ENCODE assay signal across 31 cellular contexts in the genomic region with DNA sequence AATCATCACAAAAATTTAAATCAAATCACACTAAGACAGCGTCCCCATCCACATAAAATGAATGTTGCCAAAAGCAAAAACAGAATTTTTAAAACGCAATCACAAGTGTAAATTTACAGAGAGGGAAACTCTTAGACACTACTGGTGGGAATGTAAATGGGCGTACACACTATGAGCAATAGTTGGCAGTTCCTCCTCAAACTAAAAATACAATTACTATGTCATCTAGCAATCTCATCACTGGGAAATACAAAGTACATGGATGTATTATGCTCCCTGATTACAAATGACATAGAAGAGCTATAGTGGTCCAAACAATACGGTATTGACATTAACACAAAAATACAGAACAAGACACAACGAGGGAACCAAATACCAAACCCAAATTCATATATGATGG. TPM values are rescaled to one million over a fixed set of nuclear protein-coding genes. Genes with fewer than 3 reads are reported as not detected.
"Had no signal": no experiment of that assay in that cellular context is flagged by ENCODE, and none has a peak within 500 bp of the region (broad histone marks: within the 10 kb centered on the region; RNA-seq: fewer than 3 reads in every experiment).

No MANE protein-coding gene starts in this region.

- H3K27ac ChIP-seq: colonic mucosa, epithelial cell of prostate, foreskin keratinocyte, heart right ventricle, left ventricle myocardium inferior, lower lobe of right lung, ovary, right lobe of liver, thoracic aorta, tibial nerve, upper lobe of left lung had no signal

- ATAC-seq: esophagus mucosa; foreskin keratinocyte; heart right ventricle; left colon; lower lobe of right lung; naive thymus-derived CD8-positive, alpha-beta T cell; right lobe of liver; stimulated activated memory B cell treated with anti-CD40 and anti-IgM and Interleukin-4, amounts not matched to agents 10 μg/mL and 1 μg/mL and 100 μg/mL, for 72 hours had no signal

- H3K27ac Mint-ChIP-seq: dendritic cell treated with granulocyte-macrophage colony-stimulating factor and Interleukin-4, amounts not matched to agents 40 ng/mL and 50 ng/mL, for 4 days; endodermal cell; nephron progenitor cell; stimulated activated memory B cell treated with anti-CD40 and anti-IgM and Interleukin-4, amounts not matched to agents 10 μg/mL and 1 μg/mL and 100 μg/mL, for 72 hours; stimulated activated naive CD8-positive, alpha-beta T cell treated with anti-CD3 and anti-CD28 coated beads, Interleukin-15, Interleukin-2, amounts not matched to agents 100 ng/mL and 50 ng/mL, for 24 hours had no signal

- DNase-seq: colonic mucosa; effector CD8-positive, alpha-beta T cell; endodermal cell; foreskin keratinocyte; glutamatergic neuron; heart right ventricle; hippocampal formation; islet precursor cell; kidney glomerular epithelial cell; left colon; left ventricle myocardium inferior; lower lobe of right lung; naive thymus-derived CD8-positive, alpha-beta T cell; nephron progenitor cell; occipital lobe; retina; stimulated activated CD4-positive, alpha-beta T cell treated with anti-CD3 and anti-CD28 coated beads, Interleukin-2, amount 100 ng/mL, for 24 hours; stimulated activated CD4-positive, alpha-beta T cell treated with anti-CD3 and anti-CD28 coated beads, Interleukin-4, amount 100 ng/mL, for 24 hours; upper lobe of left lung had no signal

- H3K4me3 Mint-ChIP-seq: dendritic cell treated with granulocyte-macrophage colony-stimulating factor and Interleukin-4, amounts not matched to agents 40 ng/mL and 50 ng/mL, for 4 days; endodermal cell; naive thymus-derived CD8-positive, alpha-beta T cell; nephron progenitor cell; stimulated activated memory B cell treated with anti-CD40 and anti-IgM and Interleukin-4, amounts not matched to agents 10 μg/mL and 1 μg/mL and 100 μg/mL, for 72 hours; stimulated activated naive CD8-positive, alpha-beta T cell treated with anti-CD3 and anti-CD28 coated beads, Interleukin-15, Interleukin-2, amounts not matched to agents 100 ng/mL and 50 ng/mL, for 24 hours had no signal

- H3K9me3 Mint-ChIP-seq: dendritic cell treated with granulocyte-macrophage colony-stimulating factor and Interleukin-4, amounts not matched to agents 40 ng/mL and 50 ng/mL, for 4 days; endodermal cell; naive thymus-derived CD8-positive, alpha-beta T cell; nephron progenitor cell; stimulated activated memory B cell treated with anti-CD40 and anti-IgM and Interleukin-4, amounts not matched to agents 10 μg/mL and 1 μg/mL and 100 μg/mL, for 72 hours; stimulated activated naive CD8-positive, alpha-beta T cell treated with anti-CD3 and anti-CD28 coated beads, Interleukin-15, Interleukin-2, amounts not matched to agents 100 ng/mL and 50 ng/mL, for 24 hours had no signal

- H3K4me3 ChIP-seq: colonic mucosa, heart right ventricle, left ventricle myocardium inferior, lower lobe of right lung, ovary, right lobe of liver, thoracic aorta, tibial nerve, upper lobe of left lung had no signal

- H3K9me3 ChIP-seq: colonic mucosa, heart right ventricle, left ventricle myocardium inferior, lower lobe of right lung, ovary, right lobe of liver, thoracic aorta, tibial nerve, upper lobe of left lung had no signal

- H3K4me1 ChIP-seq: colonic mucosa, foreskin keratinocyte, lower lobe of right lung, right lobe of liver, upper lobe of left lung had no signal

- H3K27me3 ChIP-seq: colonic mucosa, foreskin keratinocyte, heart right ventricle, ovary, right lobe of liver, tibial nerve, upper lobe of left lung had no signal

- H3K36me3 ChIP-seq: colonic mucosa, left ventricle myocardium inferior, ovary, right lobe of liver had no signal

- H3K27me3 Mint-ChIP-seq: dendritic cell treated with granulocyte-macrophage colony-stimulating factor and Interleukin-4, amounts not matched to agents 40 ng/mL and 50 ng/mL, for 4 days; naive thymus-derived CD8-positive, alpha-beta T cell; stimulated activated memory B cell treated with anti-CD40 and anti-IgM and Interleukin-4, amounts not matched to agents 10 μg/mL and 1 μg/mL and 100 μg/mL, for 72 hours; stimulated activated naive CD8-positive, alpha-beta T cell treated with anti-CD3 and anti-CD28 coated beads, Interleukin-15, Interleukin-2, amounts not matched to agents 100 ng/mL and 50 ng/mL, for 24 hours had no signal

RNA-seq across cellular contexts. Expression of gene RGL4, which starts 8.7 kb away (rescaled TPM):
- total RNA-seq: chondrocyte, endodermal cell, esophagus mucosa, fibroblast of lung, foreskin keratinocyte, left colon, left ventricle myocardium inferior, occipital lobe, pulmonary artery endothelial cell, right lobe of liver, thoracic aorta, tibial nerve had no signal
- polyA plus RNA-seq: fibroblast of lung, foreskin keratinocyte had no signal

RNA-seq across cellular contexts. Expression of gene DRICH1, which starts 50.0 kb away (rescaled TPM):
- total RNA-seq: chondrocyte, fibroblast of lung, heart right ventricle, left ventricle myocardium inferior, thoracic aorta had no signal
- polyA plus RNA-seq: fibroblast of lung; naive thymus-derived CD8-positive, alpha-beta T cell had no signal
